In the genomic region with DNA sequence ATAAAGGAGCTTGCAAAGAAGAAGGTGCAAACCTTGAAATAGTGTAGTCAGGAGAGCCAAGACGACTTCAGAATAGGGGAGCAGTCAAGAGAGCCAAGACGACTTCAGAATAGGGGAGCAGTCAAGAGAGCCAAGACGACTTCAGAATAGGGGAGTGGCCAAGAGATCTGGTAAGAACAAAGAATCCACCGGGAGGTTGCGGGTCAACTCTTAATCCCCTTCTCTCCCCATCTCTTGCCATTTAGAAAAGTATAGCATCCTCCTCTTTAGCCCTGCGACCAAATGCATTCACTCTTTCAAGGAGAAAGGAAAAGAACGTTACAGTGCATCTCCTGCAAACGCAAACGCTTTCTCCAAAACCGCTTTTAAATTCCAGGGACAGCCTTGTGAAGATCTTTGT, we compare ENCODE assay signal across 1 cellular context.
TF ChIP-seq lines count a peak whose summit lies in the region.

No MANE protein-coding gene starts in this region.

TF ChIP-seq in SK-N-SH, 30 proteins besides CTCF, POLR2A, EP300 and RAD21 (continued from another document):
- TF ChIP-seq, protein P1, sequence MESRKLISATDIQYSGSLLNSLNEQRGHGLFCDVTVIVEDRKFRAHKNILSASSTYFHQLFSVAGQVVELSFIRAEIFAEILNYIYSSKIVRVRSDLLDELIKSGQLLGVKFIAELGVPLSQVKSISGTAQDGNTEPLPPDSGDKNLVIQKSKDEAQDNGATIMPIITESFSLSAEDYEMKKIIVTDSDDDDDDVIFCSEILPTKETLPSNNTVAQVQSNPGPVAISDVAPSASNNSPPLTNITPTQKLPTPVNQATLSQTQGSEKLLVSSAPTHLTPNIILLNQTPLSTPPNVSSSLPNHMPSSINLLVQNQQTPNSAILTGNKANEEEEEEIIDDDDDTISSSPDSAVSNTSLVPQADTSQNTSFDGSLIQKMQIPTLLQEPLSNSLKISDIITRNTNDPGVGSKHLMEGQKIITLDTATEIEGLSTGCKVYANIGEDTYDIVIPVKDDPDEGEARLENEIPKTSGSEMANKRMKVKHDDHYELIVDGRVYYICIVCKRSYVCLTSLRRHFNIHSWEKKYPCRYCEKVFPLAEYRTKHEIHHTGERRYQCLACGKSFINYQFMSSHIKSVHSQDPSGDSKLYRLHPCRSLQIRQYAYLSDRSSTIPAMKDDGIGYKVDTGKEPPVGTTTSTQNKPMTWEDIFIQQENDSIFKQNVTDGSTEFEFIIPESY (IDR thresholded peaks at IDR 0.05; ENCODE audit: borderline replicate concordance, low read depth) = no peak
- TF ChIP-seq GABPA (IDR thresholded peaks at IDR 0.05; ENCODE audit: low read depth) = no peak
